1 cellular context compared by ENCODE assay signal in genomic region chr6:132728616-132729015, GRCh38.
TF ChIP-seq lines count a peak whose summit lies in the region.

No MANE protein-coding gene starts in this region.

TF ChIP-seq in liver, 16 proteins besides CTCF, POLR2A, EP300 and RAD21 (continued from another document):
- TF ChIP-seq REST (IDR thresholded peaks at IDR 0.05) (no peak), GABPA (IDR thresholded peaks at IDR 0.05 in 1 of 2, conservative IDR thresholded peaks at IDR 0.05 in 1 of 2) (no peak), RXRA (IDR thresholded peaks at IDR 0.05) (no peak), HNF4A (conservative IDR thresholded peaks at IDR 0.05) (no peak), ZBTB33 (IDR thresholded peaks at IDR 0.05) (no peak), EGR1 (IDR thresholded peaks at IDR 0.05; ENCODE audit: low read depth in 2 of 2) (no peak), TAF1 (conservative IDR thresholded peaks at IDR 0.05) (no peak)
